ENCODE assay signal across 12 cellular contexts in genomic region chr14:89237923-89238529, GRCh38.
DNase-seq lines count a peak whose midpoint lies in the region; TF ChIP-seq lines count a peak whose summit lies in the region.
"Had no signal": no experiment of that assay in that cellular context is flagged by ENCODE, and none has a peak within 500 bp of the region (broad histone marks: within the 10 kb centered on the region; RNA-seq: fewer than 3 reads in every experiment).

No MANE protein-coding gene starts in this region.

- H3K27ac Mint-ChIP-seq in endodermal cell, result no peak overlapping the region
- no peak overlapping the region for H3K27ac Mint-ChIP-seq in neural progenitor cell

- H4K20me1 ChIP-seq in GM23248 (ENCODE audit: insufficient read depth), result no peaks in the 10 kb centered on the region
- peaks cover 16% of the 10 kb centered on the region for H4K20me1 ChIP-seq in neural progenitor cell (ENCODE audit: low read depth)

- TF ChIP-seq CTCF in endodermal cell (conservative IDR thresholded peaks at IDR 0.05) (peak; percentile 69), neural progenitor cell (IDR thresholded peaks at IDR 0.05) (peak; percentile 48)

- DNase-seq in GM23248, result peak; percentile 48
- peak; percentile 37 for DNase-seq in NCI-H524 treated with DMSO at 0.1 percent for 48 hours (lab: John Stamatoyannopoulos, UW)
- DNase-seq in endodermal cell, result peak; percentile 54
- peak; percentile 15 for DNase-seq in neural progenitor cell (ENCODE audit: low spot score)
- no peak for DNase-seq in NCI-H345 (lab: John Stamatoyannopoulos, UW)
- DNase-seq in activated naive CD4-positive, alpha-beta T cell (lab: John Stamatoyannopoulos, UW), result no peak
- no peak for DNase-seq in activated CD4-positive, alpha-beta T cell treated with anti-CD3 and anti-CD28 coated beads for 48 hours
- DNase-seq in GM19240 (ENCODE audit: insufficient read length, low spot score), result no peak
- DNase-seq: activated gamma-delta T cell treated with Interleukin-2 at 50 U/mL for 16 hours, HCEC 1CT, SJCRH30, substantia nigra had no signal

- H3K9ac ChIP-seq in GM23248 (no peak overlapping the region), endodermal cell (ENCODE audit: extremely low read depth, low read length, poor library complexity, severe bottlenecking) (no peak overlapping the region), neural progenitor cell (no peak overlapping the region)

- H3K79me2 ChIP-seq in GM23248 (ENCODE audit: insufficient read depth) (no peaks in the 10 kb centered on the region; the same call in 1 of the 2 replicates), neural progenitor cell (ENCODE audit: low read depth) (peaks cover 24% of the 10 kb centered on the region)

- no peak overlapping the region for H3K27ac ChIP-seq in GM23248
- no peak overlapping the region for H3K27ac ChIP-seq in endodermal cell (ENCODE audit: low read depth, low read length)
- H3K27ac ChIP-seq in neural progenitor cell, result no peak overlapping the region
- H3K27ac ChIP-seq: SJCRH30 had no signal

- H2AFZ ChIP-seq in GM23248 (no peak overlapping the region), neural progenitor cell (replicated peaks) (no peak overlapping the region)

- H3F3A ChIP-seq in GM23248 (ENCODE audit: insufficient read depth) (no peaks in the 10 kb centered on the region), neural progenitor cell (ENCODE audit: low read depth) (peaks cover 2% of the 10 kb centered on the region)

- H3K36me3 Mint-ChIP-seq in endodermal cell (ENCODE audit: low read depth) (peaks cover 16% of the 10 kb centered on the region), neural progenitor cell (peaks cover 25% of the 10 kb centered on the region)

- no peaks in the 10 kb centered on the region for H3K36me3 ChIP-seq in GM23248 (ENCODE audit: low read depth)
- H3K36me3 ChIP-seq in endodermal cell (ENCODE audit: control insufficient read depth, insufficient read depth, low read length), result no peaks in the 10 kb centered on the region
- H3K36me3 ChIP-seq in neural progenitor cell, result no peaks in the 10 kb centered on the region
- H3K36me3 ChIP-seq: SJCRH30 had no signal

- H3K4me2 ChIP-seq in GM23248 (ENCODE audit: unreplicated experiment), result no peak overlapping the region
- H3K4me2 ChIP-seq in neural progenitor cell, result no peak overlapping the region

- in situ Hi-C loops in GM23248 (cut with MboI), result no loop called here

- H3K4me3 Mint-ChIP-seq in endodermal cell (no peak overlapping the region), neural progenitor cell (no peak overlapping the region)

- no peaks in the 10 kb centered on the region for H3K9me2 ChIP-seq in GM23248 (ENCODE audit: insufficient read depth)

- no peaks in the 10 kb centered on the region for H3K27me3 ChIP-seq in GM23248 (replicated peaks; ENCODE audit: insufficient read depth)
- no peaks in the 10 kb centered on the region for H3K27me3 ChIP-seq in endodermal cell (ENCODE audit: control insufficient read depth, insufficient read depth, low read length, poor library complexity, severe bottlenecking)
- no peaks in the 10 kb centered on the region for H3K27me3 ChIP-seq in neural progenitor cell
- H3K27me3 ChIP-seq: SJCRH30 had no signal

- H3K4me1 ChIP-seq in GM23248 (ENCODE audit: insufficient read depth), result no peaks in the 10 kb centered on the region
- no peaks in the 10 kb centered on the region for H3K4me1 ChIP-seq in endodermal cell (ENCODE audit: control insufficient read depth, insufficient read depth, low read length)
- H3K4me1 ChIP-seq in neural progenitor cell, result peaks cover 5% of the 10 kb centered on the region

- H3K4me3 ChIP-seq in GM23248 (no peak overlapping the region), endodermal cell (ENCODE audit: low read length) (no peak overlapping the region), neural progenitor cell (no peak overlapping the region)
- H3K4me3 ChIP-seq: SJCRH30 had no signal

- peaks cover 14% of the 10 kb centered on the region for H3K4me1 Mint-ChIP-seq in endodermal cell
- H3K4me1 Mint-ChIP-seq in neural progenitor cell, result peaks cover 18% of the 10 kb centered on the region

- H3K27me3 Mint-ChIP-seq in endodermal cell (ENCODE audit: insufficient read depth) (no peaks in the 10 kb centered on the region), neural progenitor cell (ENCODE audit: insufficient read depth, low read depth) (peaks cover 3% of the 10 kb centered on the region)

- H3K9me3 ChIP-seq in GM23248 (ENCODE audit: low read depth), result no peaks in the 10 kb centered on the region
- H3K9me3 ChIP-seq in endodermal cell (ENCODE audit: control insufficient read depth, low read length), result peaks cover 5% of the 10 kb centered on the region
- no peaks in the 10 kb centered on the region for H3K9me3 ChIP-seq in neural progenitor cell (ENCODE audit: low read depth)
- H3K9me3 ChIP-seq: SJCRH30 had no signal

- WGBS in GM23248 (ENCODE audit: low coverage in 1 of 2, low lambda C conversion rate in 2 of 2, missing lambda C conversion rate in 2 of 2), 2 experiments, result 61 to 71% methylated on average over 7 of the region's 7 CpGs
- WGBS in endodermal cell (ENCODE audit: insufficient coverage in 1 of 2, insufficient read length in 1 of 2), 2 experiments, result 81 to 84% methylated on average over 6 to 7 of the region's 7 CpGs

- peaks cover 9% of the 10 kb centered on the region for H3K9me3 Mint-ChIP-seq in endodermal cell
- peaks cover 17% of the 10 kb centered on the region for H3K9me3 Mint-ChIP-seq in neural progenitor cell

Comparison
In these comparisons a context has a peak if more than half of its experiments do, and no peak if none do; other contexts are left out.
1. DNase-seq: peak in GM23248 (single experiment), NCI-H524 treated with DMSO at 0.1 percent for 48 hours (single experiment), endodermal cell (single experiment) and neural progenitor cell (single experiment); none in NCI-H345 (single experiment), activated naive CD4-positive, alpha-beta T cell (0 of 4), activated CD4-positive, alpha-beta T cell treated with anti-CD3 and anti-CD28 coated beads for 48 hours (single experiment) and GM19240 (single experiment).